In genomic region chrX:72258174-72258573, GRCh38 we compare ENCODE assay signal across 1 cellular context.
TF ChIP-seq lines count a peak whose summit lies in the region.

No MANE protein-coding gene starts in this region.

TF ChIP-seq in K562, 482 proteins besides CTCF, POLR2A, EP300 and RAD21:
- TF ChIP-seq ZNF311 (CRISPR knock-in tag; IDR thresholded peaks at IDR 0.05) (no peak), SRSF9 (IDR thresholded peaks at IDR 0.05; ENCODE audit: borderline replicate concordance, low read depth, low read length) (no peak), ZNF324 (CRISPR knock-in tag; IDR thresholded peaks at IDR 0.05) (0 out of 2 replicates have a peak, but pooled peaks have one; percentile 54), KDM1A (IDR thresholded peaks at IDR 0.05) (peak; percentile 47 to 60; a peak in 2 of 4 replicates), ZNF318 (IDR thresholded peaks at IDR 0.05; ENCODE audit: borderline replicate concordance in 1 of 2, low read depth in 1 of 2) (no peak), CBFA2T3 (IDR thresholded peaks at IDR 0.05) (peak; percentile 68), RCOR1 (IDR thresholded peaks at IDR 0.05; ENCODE audit: borderline replicate concordance in 1 of 2, low read depth in 2 of 2, low read length in 2 of 2) (0 out of 4 replicates have a peak, but pooled peaks of 1 of the 2 experiments have one; percentile 29), TCF3 (CRISPR knock-in tag; IDR thresholded peaks at IDR 0.05) (0 out of 2 replicates have a peak, but pooled peaks have one; percentile 10), CBX5 (IDR thresholded peaks at IDR 0.05; ENCODE audit: borderline replicate concordance, low read depth) (no peak), TEAD4 (IDR thresholded peaks at IDR 0.05; ENCODE audit: low read length) (0 out of 2 replicates have a peak, but pooled peaks have one; percentile 21), TEAD4 (CRISPR knock-in tag; IDR thresholded peaks at IDR 0.05; ENCODE audit: borderline replicate concordance) (no peak), MAZ (CRISPR knock-in tag; conservative IDR thresholded peaks at IDR 0.05 in 1 of 2, IDR thresholded peaks at IDR 0.05 in 1 of 2) (no peak), CBFA2T2 (conservative IDR thresholded peaks at IDR 0.05) (0 out of 2 replicates have a peak, but pooled peaks have one; percentile 25), NFIC (IDR thresholded peaks at IDR 0.05) (peak; percentile 90)
- TF ChIP-seq, protein P1, sequence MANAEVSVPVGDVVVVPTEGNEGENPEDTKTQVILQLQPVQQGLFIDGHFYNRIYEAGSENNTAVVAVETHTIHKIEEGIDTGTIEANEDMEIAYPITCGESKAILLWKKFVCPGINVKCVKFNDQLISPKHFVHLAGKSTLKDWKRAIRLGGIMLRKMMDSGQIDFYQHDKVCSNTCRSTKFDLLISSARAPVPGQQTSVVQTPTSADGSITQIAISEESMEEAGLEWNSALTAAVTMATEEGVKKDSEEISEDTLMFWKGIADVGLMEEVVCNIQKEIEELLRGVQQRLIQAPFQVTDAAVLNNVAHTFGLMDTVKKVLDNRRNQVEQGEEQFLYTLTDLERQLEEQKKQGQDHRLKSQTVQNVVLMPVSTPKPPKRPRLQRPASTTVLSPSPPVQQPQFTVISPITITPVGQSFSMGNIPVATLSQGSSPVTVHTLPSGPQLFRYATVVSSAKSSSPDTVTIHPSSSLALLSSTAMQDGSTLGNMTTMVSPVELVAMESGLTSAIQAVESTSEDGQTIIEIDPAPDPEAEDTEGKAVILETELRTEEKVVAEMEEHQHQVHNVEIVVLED (CRISPR knock-in tag; IDR thresholded peaks at IDR 0.05) = no peak
